Comparison of ENCODE assay signal across 13 cellular contexts in genomic region chr17:44901323-44901965, GRCh38. TPM values are rescaled to one million over a fixed set of nuclear protein-coding genes. Genes with fewer than 3 reads are reported as not detected.
DNase-seq lines count a peak whose midpoint lies in the region; ATAC-seq and TF ChIP-seq lines count a peak whose summit lies in the region.
"Had no signal": no experiment of that assay in that cellular context is flagged by ENCODE, and none has a peak within 500 bp of the region (broad histone marks: within the 10 kb centered on the region; RNA-seq: fewer than 3 reads in every experiment).

No MANE protein-coding gene starts in this region.

- H3K4me1 ChIP-seq in breast epithelium (no peaks in the 10 kb centered on the region), neural progenitor cell (no peaks in the 10 kb centered on the region), tibial nerve (peaks cover 0 to 38% (median 26%) of the 10 kb centered on the region in 4 donors)

- peak in 1 of 3 donors; percentile 9 for TF ChIP-seq CTCF in breast epithelium (IDR thresholded peaks at IDR 0.05)
- TF ChIP-seq CTCF in neural progenitor cell (IDR thresholded peaks at IDR 0.05): no peak
- no peak for TF ChIP-seq CTCF in tibial nerve (IDR thresholded peaks at IDR 0.05)

- H2AFZ ChIP-seq in neural progenitor cell (replicated peaks): no peak overlapping the region

- no peak overlapping the region for H3K9ac ChIP-seq in neural progenitor cell

- peak overlapping the region; percentile 19 for H3K27ac Mint-ChIP-seq in neural progenitor cell
- H3K27ac Mint-ChIP-seq: WTC11 had no signal

- DNase-seq in DMS 273 treated with DMSO at 0.1 percent for 48 hours (lab: John Stamatoyannopoulos, UW) (peak; percentile 75), NCI-H446 (lab: John Stamatoyannopoulos, UW) (peak; percentile 70 to 85), breast epithelium (ENCODE audit: low spot score in 2 of 2) (no peak), neural progenitor cell (ENCODE audit: low spot score) (no peak), tibial nerve (ENCODE audit: low spot score in 2 of 2) (no peak), ureter (ENCODE audit: low spot score) (no peak)
- DNase-seq in activated T-cell treated with anti-CD3 and anti-CD28 coated beads, Interleukin-2, amount 50 U/mL, for 48 hours: no peak
- DNase-seq: cortex of kidney; left ventricle myocardium superior; MM.1S; stimulated activated CD4-positive, alpha-beta T cell treated with anti-CD3 and anti-CD28 coated beads, Interleukin-4, amount 100 ng/mL, for 1 hour had no signal

- H3K9me3 ChIP-seq in breast epithelium (no peaks in the 10 kb centered on the region), neural progenitor cell (ENCODE audit: low read depth) (no peaks in the 10 kb centered on the region), tibial nerve (no peaks in the 10 kb centered on the region)

- H3F3A ChIP-seq in neural progenitor cell (ENCODE audit: low read depth): peaks cover 12% of the 10 kb centered on the region

- no peaks in the 10 kb centered on the region for H3K27me3 ChIP-seq in breast epithelium
- no peaks in the 10 kb centered on the region for H3K27me3 ChIP-seq in neural progenitor cell
- no peaks in the 10 kb centered on the region for H3K27me3 ChIP-seq in tibial nerve

- H3K36me3 Mint-ChIP-seq in neural progenitor cell: no peaks in the 10 kb centered on the region
- H3K36me3 Mint-ChIP-seq: WTC11 had no signal

- TF ChIP-seq EP300 in tibial nerve (IDR thresholded peaks at IDR 0.05): no peak

- H3K27me3 Mint-ChIP-seq in neural progenitor cell (ENCODE audit: insufficient read depth, low read depth): no peaks in the 10 kb centered on the region

- H3K79me2 ChIP-seq in neural progenitor cell (ENCODE audit: low read depth): peaks cover 28% of the 10 kb centered on the region

- WGBS in tibial nerve, 2 donors: 71 to 85% methylated on average over 5 of the region's 5 CpGs

- intact Hi-C loops in breast epithelium (cut with DNase I; ENCODE audit: low total_unique reads): no loop called here

- H3K36me3 ChIP-seq in breast epithelium: no peaks in the 10 kb centered on the region
- no peaks in the 10 kb centered on the region for H3K36me3 ChIP-seq in neural progenitor cell
- H3K36me3 ChIP-seq in tibial nerve: peaks cover 0 to under 1% (median 0%) of the 10 kb centered on the region in 3 donors

- no peaks in the 10 kb centered on the region for H3K9me3 Mint-ChIP-seq in neural progenitor cell
- H3K9me3 Mint-ChIP-seq: WTC11 had no signal

- peak overlapping the region; percentile 27 to 99 for H3K27ac ChIP-seq in breast epithelium
- H3K27ac ChIP-seq in neural progenitor cell: no peak overlapping the region
- H3K27ac ChIP-seq in tibial nerve: no peak overlapping the region

- H4K20me1 ChIP-seq in neural progenitor cell (ENCODE audit: low read depth): peaks cover 6% of the 10 kb centered on the region

- H3K4me3 ChIP-seq in breast epithelium (no peak overlapping the region), neural progenitor cell (no peak overlapping the region), tibial nerve (no peak overlapping the region)

- H3K4me3 Mint-ChIP-seq in neural progenitor cell: peak overlapping the region; percentile 96

- peaks cover 28% of the 10 kb centered on the region for H3K4me1 Mint-ChIP-seq in neural progenitor cell

- ATAC-seq in HG03354 (IDR thresholded peaks at IDR 0.05; ENCODE audit: poor library complexity, severe bottlenecking, unreplicated experiment): no peak
- ATAC-seq: left ventricle myocardium superior, WTC11 had no signal

- TF ChIP-seq POLR2A in breast epithelium (IDR thresholded peaks at IDR 0.05) (no peak), tibial nerve (IDR thresholded peaks at IDR 0.05) (no peak)

- H3K4me2 ChIP-seq in neural progenitor cell: no peak overlapping the region

RNA-seq across cellular contexts. Expression of gene EFTUD2, which starts 2.2 kb away (rescaled TPM):
- total RNA-seq in breast epithelium: 10 to 100 TPM; 58.1 to 71.4 (median 60.0) TPM
- 114 and 185 TPM in 2 replicates for total RNA-seq in neural progenitor cell (ENCODE audit: low replicate concordance)
- total RNA-seq in tibial nerve: 100 to 1,000 TPM in 1 of 4 donors, 10 to 100 TPM in 3; 48.9 to 137 (median 57.0) TPM
- 140 TPM for total RNA-seq in ureter

RNA-seq across cellular contexts. Expression of gene GFAP, which starts 13.9 kb away (rescaled TPM):
- total RNA-seq in breast epithelium: 10 to 100 TPM in 2 of 3 donors, 1 to 10 TPM in 1; 4.2 to 37.0 (median 11.8) TPM
- 0.45 and 0.46 TPM in 2 replicates for total RNA-seq in neural progenitor cell (ENCODE audit: low replicate concordance)
- total RNA-seq in tibial nerve: 10 to 100 TPM in 1 of 4 donors, 1 to 10 TPM in 3; 1.6 to 37.2 (median 7.3) TPM
- total RNA-seq in ureter: 0.81 TPM

RNA-seq across cellular contexts. Expression of gene KIF18B, which starts 46.1 kb away (rescaled TPM):
- under 1 TPM in 2 of 3 donors, not detected in 1; 0.15 to 0.64 TPM for total RNA-seq in breast epithelium
- total RNA-seq in neural progenitor cell (ENCODE audit: low replicate concordance): 15.1 and 46.0 TPM in 2 replicates
- total RNA-seq in tibial nerve: under 1 TPM in 2 of 4 donors, not detected in 2; 0.30 to 0.66 TPM
- 0.39 TPM for total RNA-seq in ureter

RNA-seq across cellular contexts. Expression of gene HIGD1B, which starts 53.8 kb away (rescaled TPM):
- 1 to 10 TPM in 1 of 3 donors, under 1 TPM in 1, not detected in 1; 0.98 to 1.0 TPM for total RNA-seq in breast epithelium
- total RNA-seq in neural progenitor cell (ENCODE audit: low replicate concordance): not detected in 2 replicates
- 10 to 100 TPM in 1 of 4 donors, 1 to 10 TPM in 2, not detected in 1; 2.3 to 10.3 (median 6.5) TPM for total RNA-seq in tibial nerve
- 3.2 TPM for total RNA-seq in ureter
- total RNA-seq: WTC11 had no signal

Comparison
In these comparisons a context has a peak if more than half of its experiments do, and no peak if none do; other contexts are left out.
1. DNase-seq: peak in DMS 273 treated with DMSO at 0.1 percent for 48 hours (single experiment) and NCI-H446 (2 of 2); none in breast epithelium (0 of 2), neural progenitor cell (single experiment), tibial nerve (0 of 2), activated T-cell treated with anti-CD3 and anti-CD28 coated beads, Interleukin-2, amount 50 U/mL, for 48 hours (0 of 2) and ureter (single experiment).
2. H3K27ac ChIP-seq: peak in breast epithelium (2 of 2); none in neural progenitor cell (single experiment) and tibial nerve (0 of 4).